ENCODE assay signal across 8 cellular contexts in genomic region chr4:39469429-39470077, GRCh38. TPM values are rescaled to one million over a fixed set of nuclear protein-coding genes. Genes with fewer than 3 reads are reported as not detected.
DNase-seq lines count a peak whose midpoint lies in the region; ATAC-seq and TF ChIP-seq lines count a peak whose summit lies in the region.

No MANE protein-coding gene starts in this region.

- POLR2A ChIA-PET in activated CD4-positive, alpha-beta T cell treated with anti-CD3 and anti-CD28 coated beads, Interleukin-2, amount 10 ng/mL, durations not matched to agents 7 days and 5 days (lab: Charles Lee) = interaction anchor here (0.6 kb wide), 1 partner anchor 567 kb away, joined by 3 read pairs; no protein-coding TSS in a partner anchor

- no peaks in the 10 kb centered on the region for H3K27me3 Mint-ChIP-seq in activated CD4-positive, alpha-beta T cell treated with anti-CD3 and anti-CD28 coated beads, Interleukin-2, amount 10 ng/mL, durations not matched to agents 7 days and 5 days

- intact Hi-C loops in left colon (cut with DNase I, micrococcal nuclease) = loop anchor here in 1 of 2 donors (10.0 kb wide), 2 partner anchors 185 to 505 kb away; partner anchors contain the start of gene PDS5A

- H3K9ac ChIP-seq in subcutaneous abdominal adipose tissue (ENCODE audit: low read length in 5 of 5) = peak overlapping the region in 3 of 5 donors; percentile 19 to 74 (median 24)

- peaks cover 9% of the 10 kb centered on the region for H3K4me1 Mint-ChIP-seq in activated CD4-positive, alpha-beta T cell treated with anti-CD3 and anti-CD28 coated beads, Interleukin-2, amount 10 ng/mL, durations not matched to agents 7 days and 5 days

- H3K36me3 Mint-ChIP-seq in activated CD4-positive, alpha-beta T cell treated with anti-CD3 and anti-CD28 coated beads, Interleukin-2, amount 10 ng/mL, durations not matched to agents 7 days and 5 days (ENCODE audit: low read depth) = peaks cover 12% of the 10 kb centered on the region

- H3K27me3 ChIP-seq in subcutaneous abdominal adipose tissue (ENCODE audit: control insufficient read depth in 5 of 5, insufficient read depth in 4 of 5, low read length in 5 of 5) = no peaks in the 10 kb centered on the region

- peaks cover 0 to 11% (median 8%) of the 10 kb centered on the region in 5 donors for H3K4me1 ChIP-seq in subcutaneous abdominal adipose tissue (ENCODE audit: control insufficient read depth in 5 of 5, insufficient read depth in 5 of 5, low read length in 5 of 5)

- H3K27ac ChIP-seq in subcutaneous abdominal adipose tissue (ENCODE audit: low read depth, low read length) = peak overlapping the region; percentile 69

- peak overlapping the region; percentile 65 for H3K27ac Mint-ChIP-seq in activated CD4-positive, alpha-beta T cell treated with anti-CD3 and anti-CD28 coated beads, Interleukin-2, amount 10 ng/mL, durations not matched to agents 7 days and 5 days

- peak; percentile 25 for DNase-seq in activated CD4-positive, alpha-beta T cell treated with anti-CD3 and anti-CD28 coated beads, Interleukin-2, amount 10 ng/mL, durations not matched to agents 7 days and 5 days
- DNase-seq in activated CD4-positive, alpha-beta T cell treated with anti-CD3 and anti-CD28 coated beads, Interleukin-2, amount 50 U/mL, for 4 hours = no peak
- peak; percentile 93 for DNase-seq in H4 (ENCODE audit: low spot score)
- peak; percentile 69 for DNase-seq in LNCaP clone FGC (ENCODE audit: low read depth)
- DNase-seq in RPMI8226 = peak; percentile 58
- peak; percentile 90 for DNase-seq in choroid plexus epithelial cell (ENCODE audit: low read depth)
- peak in 1 of 2 donors; percentile 37 for DNase-seq in left colon

- H3K9me3 Mint-ChIP-seq in activated CD4-positive, alpha-beta T cell treated with anti-CD3 and anti-CD28 coated beads, Interleukin-2, amount 10 ng/mL, durations not matched to agents 7 days and 5 days = no peaks in the 10 kb centered on the region

- H3K9me3 ChIP-seq in subcutaneous abdominal adipose tissue (ENCODE audit: control insufficient read depth in 5 of 5, low read length in 5 of 5) = no peaks in the 10 kb centered on the region

- peak; percentile 69 for ATAC-seq in left colon

- TF ChIP-seq CTCF in LNCaP clone FGC (IDR thresholded peaks at IDR 0.05; ENCODE audit: control insufficient read depth, extremely low read depth, insufficient read depth) (peak; percentile 75), choroid plexus epithelial cell (conservative IDR thresholded peaks at IDR 0.05; ENCODE audit: low read depth, low read length) (peak; percentile 80)

- H3K4me3 Mint-ChIP-seq in activated CD4-positive, alpha-beta T cell treated with anti-CD3 and anti-CD28 coated beads, Interleukin-2, amount 10 ng/mL, durations not matched to agents 7 days and 5 days = no peak overlapping the region

- H3K4me3 ChIP-seq in LNCaP clone FGC (ENCODE audit: low read depth, low read length) (no peak overlapping the region), choroid plexus epithelial cell (ENCODE audit: low read depth, low read length) (no peak overlapping the region), subcutaneous abdominal adipose tissue (ENCODE audit: low read depth in 1 of 5, low read length in 5 of 5) (no peak overlapping the region)

- CTCF ChIA-PET in activated CD4-positive, alpha-beta T cell treated with anti-CD3 and anti-CD28 coated beads, Interleukin-2, amount 10 ng/mL, durations not matched to agents 7 days and 5 days (lab: Charles Lee) = interaction anchor here (0.5 to 2.5 kb wide), 12 partner anchors 9 to 850 kb away, joined by 3 to 31 read pairs (median 4); partner anchors contain the start of genes LIAS and RPL9

- H3K36me3 ChIP-seq in subcutaneous abdominal adipose tissue (ENCODE audit: control insufficient read depth in 5 of 5, insufficient read depth in 5 of 5, low read length in 5 of 5) = peaks cover 9 to 18% (median 13%) of the 10 kb centered on the region in 5 donors

RNA-seq across cellular contexts. Expression of gene LIAS, which starts 10.7 kb away (rescaled TPM):
- total RNA-seq in activated CD4-positive, alpha-beta T cell treated with anti-CD3 and anti-CD28 coated beads, Interleukin-2, amount 10 ng/mL, durations not matched to agents 7 days and 5 days = 10 to 100 TPM; 14.2 to 14.5 TPM
- total RNA-seq in H4 (2014; rRNA removed; shearing (Covaris generic)) = 13.6 and 16.6 TPM in 2 replicates
- total RNA-seq in left colon = 10 to 100 TPM; 19.0 to 20.0 TPM

RNA-seq across cellular contexts. Expression of gene RPL9, which starts 10.8 kb away (rescaled TPM):
- total RNA-seq in activated CD4-positive, alpha-beta T cell treated with anti-CD3 and anti-CD28 coated beads, Interleukin-2, amount 10 ng/mL, durations not matched to agents 7 days and 5 days = 1,000 to 10,000 TPM in 1 of 2 experiments, 100 to 1,000 TPM in 1; 868 to 1,019 TPM
- 4,508 and 5,734 TPM in 2 replicates for total RNA-seq in H4 (2014; rRNA removed; shearing (Covaris generic))
- 1,000 to 10,000 TPM in 1 of 2 donors, 100 to 1,000 TPM in 1; 939 to 1,067 TPM for total RNA-seq in left colon

RNA-seq across cellular contexts. Expression of gene UGDH, which starts 57.7 kb away (rescaled TPM):
- total RNA-seq in activated CD4-positive, alpha-beta T cell treated with anti-CD3 and anti-CD28 coated beads, Interleukin-2, amount 10 ng/mL, durations not matched to agents 7 days and 5 days = 10 to 100 TPM; 12.3 TPM
- total RNA-seq in H4 (2014; rRNA removed; shearing (Covaris generic)) = 118 and 170 TPM in 2 replicates
- 100 to 1,000 TPM; 208 to 303 TPM for total RNA-seq in left colon

Comparison
In these comparisons a context has a peak if more than half of its experiments do, and no peak if none do; other contexts are left out.
1. DNase-seq: peak in activated CD4-positive, alpha-beta T cell treated with anti-CD3 and anti-CD28 coated beads, Interleukin-2, amount 10 ng/mL, durations not matched to agents 7 days and 5 days (single experiment), H4 (single experiment), LNCaP clone FGC (single experiment), RPMI8226 (single experiment) and choroid plexus epithelial cell (single experiment); none in activated CD4-positive, alpha-beta T cell treated with anti-CD3 and anti-CD28 coated beads, Interleukin-2, amount 50 U/mL, for 4 hours (0 of 2).